In the genomic region with DNA sequence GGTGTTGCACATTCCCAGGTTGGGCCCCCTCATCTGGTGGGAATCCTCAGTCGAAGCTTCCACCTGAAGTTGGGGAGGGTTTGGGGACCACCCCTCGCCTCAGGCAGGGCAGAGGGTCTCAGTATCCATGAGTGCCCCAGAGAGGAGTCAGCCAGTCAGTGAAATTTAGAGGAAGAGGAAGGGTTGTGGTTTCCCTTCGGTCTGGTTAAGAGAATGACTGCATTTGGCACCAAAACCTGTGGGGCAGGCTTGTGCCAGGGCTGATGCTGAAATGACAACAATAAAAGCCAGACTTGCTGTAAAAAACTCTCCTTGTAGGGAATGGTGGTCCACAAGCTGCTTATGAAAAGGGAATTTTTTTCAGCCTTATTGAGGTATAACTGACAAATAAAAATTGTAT, we compare ENCODE assay signal across 16 cellular contexts. TPM values are rescaled to one million over a fixed set of nuclear protein-coding genes. Genes with fewer than 3 reads are reported as not detected.
DNase-seq lines count a peak whose midpoint lies in the region; ATAC-seq and TF ChIP-seq lines count a peak whose summit lies in the region.
"Had no signal": no experiment of that assay in that cellular context is flagged by ENCODE, and none has a peak within 500 bp of the region (broad histone marks: within the 10 kb centered on the region; RNA-seq: fewer than 3 reads in every experiment).

No MANE protein-coding gene starts in this region.

- in situ Hi-C loops in KBM-7 (cut with MboI; ENCODE audit: low pct_unique_long_range_greater_than_20kb, low sequenced_read_pairs) (no loop called here), mammary epithelial cell (cut with MboI; ENCODE audit: low sequenced_read_pairs in 2 of 2) (no loop called here)

- no peak overlapping the region for H2AFZ ChIP-seq in mammary epithelial cell (ENCODE audit: low read depth, low read length)
- H2AFZ ChIP-seq: GM23338 had no signal

- H3K9me3 ChIP-seq in mammary epithelial cell (replicated peaks; ENCODE audit: insufficient read depth, low read length) = no peaks in the 10 kb centered on the region
- H3K9me3 ChIP-seq in psoas muscle = no peaks in the 10 kb centered on the region

- H3K4me2 ChIP-seq in mammary epithelial cell (ENCODE audit: insufficient read depth, low read depth, low read length) = no peak overlapping the region
- H3K4me2 ChIP-seq: GM23338 had no signal

- no peaks in the 10 kb centered on the region for H4K20me1 ChIP-seq in mammary epithelial cell (ENCODE audit: insufficient read depth, low read length)

- peak; percentile 3 for DNase-seq in KBM-7
- peak; percentile 36 for DNase-seq in mammary epithelial cell
- no peak for DNase-seq in psoas muscle
- no peak for DNase-seq in germinal center (ENCODE audit: low spot score)
- DNase-seq in Ammon's horn (ENCODE audit: low spot score) = no peak
- no peak for DNase-seq in inferior parietal cortex (ENCODE audit: extremely low spot score)
- DNase-seq: activated naive CD4-positive, alpha-beta T cell treated with anti-CD3 and anti-CD28 coated beads for 36 hours; head of caudate nucleus; left cardiac atrium; natural killer cell; NCI-H2029; stimulated activated CD4-positive, alpha-beta T cell treated with anti-CD3 and anti-CD28 coated beads, Interleukin-4, amount 100 ng/mL, for 1 hour had no signal

- H3K36me3 ChIP-seq in mammary epithelial cell (ENCODE audit: insufficient read depth, low read length) (no peaks in the 10 kb centered on the region), psoas muscle (ENCODE audit: insufficient read depth in 1 of 2, low read depth in 1 of 2) (peaks cover 0 to 42% of the 10 kb centered on the region in 2 donors)
- H3K36me3 ChIP-seq: cardiac muscle cell had no signal

- intact Hi-C loops in mammary epithelial cell (cut with micrococcal nuclease) = no loop called here
- intact Hi-C loops in psoas muscle (cut with DNase I) = no loop called here

- no peaks in the 10 kb centered on the region for H3K79me2 ChIP-seq in mammary epithelial cell (ENCODE audit: insufficient read depth, low read length)

- dilution Hi-C loops in mammary epithelial cell (cut with HindIII; ENCODE audit: low sequenced_read_pairs) = no loop called here

- CTCF ChIA-PET in mammary epithelial cell (lab: Charles Lee; ENCODE audit: low non-redundant PET) = no interaction called here

- peaks cover 9% of the 10 kb centered on the region for H3K4me1 ChIP-seq in mammary epithelial cell (ENCODE audit: insufficient read depth, low read length)
- peaks cover 57% of the 10 kb centered on the region for H3K4me1 ChIP-seq in psoas muscle

- no peak overlapping the region for H3K4me3 ChIP-seq in mammary epithelial cell (replicated peaks in 1 of 3; ENCODE audit: insufficient read depth in 1 of 3, low read depth in 2 of 3, low read length in 3 of 3)
- no peak overlapping the region for H3K4me3 ChIP-seq in psoas muscle
- H3K4me3 ChIP-seq: cardiac muscle cell, GM23338 had no signal

- ATAC-seq in GM18907 (IDR thresholded peaks at IDR 0.05; ENCODE audit: unreplicated experiment) = peak; percentile 58
- peak in 1 of 4 donors; percentile 6 for ATAC-seq in psoas muscle
- no peak for ATAC-seq in HG03196 (IDR thresholded peaks at IDR 0.05; ENCODE audit: unreplicated experiment)
- ATAC-seq: GM23338, natural killer cell had no signal

- TF ChIP-seq CTCF in mammary epithelial cell (conservative IDR thresholded peaks at IDR 0.05 in 1 of 2, IDR thresholded peaks at IDR 0.05 in 1 of 2; ENCODE audit: extremely low read depth in 1 of 2, insufficient read depth in 1 of 2, low read depth in 1 of 2, low read length in 2 of 2) (no peak), psoas muscle (IDR thresholded peaks at IDR 0.05) (no peak)

- no TSS peak for BruUV-seq in mammary epithelial cell (replicated peaks; lab: Mats Ljungman, UMichigan)

- WGBS in mammary epithelial cell (ENCODE audit: low coverage, missing lambda C conversion rate) = 61% methylated on average over 3 of the region's 3 CpGs
- WGBS in psoas muscle, 3 donors = 52 to 59% (median 59%) methylated on average over 3 of the region's 3 CpGs

- H3K27me3 ChIP-seq in mammary epithelial cell (ENCODE audit: insufficient read depth, low read length) = no peaks in the 10 kb centered on the region
- H3K27me3 ChIP-seq in psoas muscle (ENCODE audit: insufficient read depth in 3 of 3, low read length in 2 of 3) = no peaks in the 10 kb centered on the region
- H3K27me3 ChIP-seq: cardiac muscle cell had no signal

- no peak overlapping the region for H3K9ac ChIP-seq in mammary epithelial cell (ENCODE audit: insufficient read depth, low read length)

- H3K27ac ChIP-seq in mammary epithelial cell (ENCODE audit: insufficient read depth, low read depth, low read length) (no peak overlapping the region), psoas muscle (peak overlapping the region; percentile 71)
- H3K27ac ChIP-seq: cardiac muscle cell had no signal

RNA-seq across cellular contexts. Expression of a gene that starts 22.6 kb away (rescaled TPM):
- total RNA-seq in mammary epithelial cell (1 to 10 TPM; 1.9 to 4.5 TPM), psoas muscle (1,000 to 10,000 TPM in 1 of 4 donors, 100 to 1,000 TPM in 3; 340 to 1,074 (median 476) TPM)
- polyA plus RNA-seq in mammary epithelial cell (4.4 TPM), psoas muscle (1,000 to 10,000 TPM in 1 of 3 donors, 100 to 1,000 TPM in 1, 10 to 100 TPM in 1; 83.0 to 1,120 (median 129) TPM)
- polyA minus RNA-seq in mammary epithelial cell = 6.4 TPM
- total RNA-seq: natural killer cell had no signal

Comparison
In these comparisons a context has a peak if more than half of its experiments do, and no peak if none do; other contexts are left out.
1. DNase-seq: peak in KBM-7 (single experiment) and mammary epithelial cell (single experiment); none in psoas muscle (0 of 2), germinal center (single experiment), Ammon's horn (single experiment) and inferior parietal cortex (single experiment).
2. RNA of a gene that starts 22.6 kb away (total RNA-seq): 340 to 1,074 TPM in psoas muscle; 1.9 to 4.5 TPM in mammary epithelial cell; every median in the first group is over 10 times any median in the second.